In the genomic region with DNA sequence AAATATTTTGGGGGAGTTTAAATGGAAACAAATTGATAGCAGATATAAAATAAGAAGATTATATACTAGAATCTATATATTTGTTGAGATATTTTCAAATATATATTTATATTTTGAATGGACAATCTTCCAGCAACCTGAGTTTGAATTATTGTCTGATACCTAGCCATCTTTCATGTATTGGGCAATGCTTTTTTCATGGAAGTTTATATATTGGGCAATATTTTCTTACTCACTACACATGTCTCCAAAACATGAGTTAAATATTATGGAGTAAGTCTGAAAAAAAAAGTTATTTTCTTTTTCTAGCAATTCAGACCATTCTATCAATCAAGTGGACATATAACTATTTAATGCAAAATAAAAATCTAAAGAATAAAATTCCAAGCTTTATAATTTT, we compare ENCODE assay signal across 26 cellular contexts.
"Had no signal": no experiment of that assay in that cellular context is flagged by ENCODE, and none has a peak within 500 bp of the region (broad histone marks: within the 10 kb centered on the region; RNA-seq: fewer than 3 reads in every experiment).

No MANE protein-coding gene starts in this region.

- H3K9me3 ChIP-seq: SK-N-SH had no signal

- H3K9ac ChIP-seq: SK-N-SH had no signal

- DNase-seq: activated CD4-positive, alpha-beta memory T cell treated with anti-CD3 and anti-CD28 coated beads, Interleukin-2, amount 10 ng/mL, durations not matched to agents 7 days and 5 days; activated CD4-positive, alpha-beta T cell treated with anti-CD3 and anti-CD28 coated beads for 36 hours; activated CD4-positive, alpha-beta T cell treated with anti-CD3 and anti-CD28 coated beads, Interleukin-2, amount 50 U/mL, for 1 hour; activated gamma-delta T cell; activated naive CD4-positive, alpha-beta T cell treated with anti-CD3 and anti-CD28 coated beads for 36 hours; activated T-cell treated with anti-CD3 and anti-CD28 coated beads for 4 hours; activated T-cell treated with anti-CD3 and anti-CD28 coated beads, Interleukin-2, amount 50 U/mL, for 48 hours; aorta; KG1; MV-4-11; NCI-H1092 treated with DMSO at 0.1 percent for 48 hours; NCI-H1417 treated with DMSO at 0.1 percent for 48 hours; NCI-H1694 treated with DMSO at 0.1 percent for 48 hours; NCI-H2029 treated with DMSO at 0.1 percent for 48 hours; NCI-H510A treated with DMSO at 0.1 percent for 48 hours; NCI-H69; NK-92 treated with Interleukin-12 subunit alpha and Interleukin-12 subunit beta, amount 100 ng/mL, for 24 hours; OCI-M1; Right ventricle myocardium superior; SJCRH30; SK-N-SH; T-helper 1 cell; WERI-Rb-1 had no signal

- ATAC-seq: activated CD4-positive, alpha-beta T cell treated with anti-CD3 and anti-CD28 coated beads for 36 hours; activated T-helper 17 cell treated with anti-CD3 and anti-CD28 coated beads, Interleukin-2, amount 50 U/mL, for 72 hours; Panc1 had no signal

- H3K27me3 ChIP-seq: SJCRH30 had no signal

- H3K4me2 ChIP-seq: SK-N-SH had no signal

- H3K4me3 ChIP-seq: SJCRH30 had no signal

- H3K27ac ChIP-seq: RWPE1, SJCRH30, WERI-Rb-1 had no signal

- H3K36me3 ChIP-seq: SJCRH30, WERI-Rb-1 had no signal
